In the genomic region with DNA sequence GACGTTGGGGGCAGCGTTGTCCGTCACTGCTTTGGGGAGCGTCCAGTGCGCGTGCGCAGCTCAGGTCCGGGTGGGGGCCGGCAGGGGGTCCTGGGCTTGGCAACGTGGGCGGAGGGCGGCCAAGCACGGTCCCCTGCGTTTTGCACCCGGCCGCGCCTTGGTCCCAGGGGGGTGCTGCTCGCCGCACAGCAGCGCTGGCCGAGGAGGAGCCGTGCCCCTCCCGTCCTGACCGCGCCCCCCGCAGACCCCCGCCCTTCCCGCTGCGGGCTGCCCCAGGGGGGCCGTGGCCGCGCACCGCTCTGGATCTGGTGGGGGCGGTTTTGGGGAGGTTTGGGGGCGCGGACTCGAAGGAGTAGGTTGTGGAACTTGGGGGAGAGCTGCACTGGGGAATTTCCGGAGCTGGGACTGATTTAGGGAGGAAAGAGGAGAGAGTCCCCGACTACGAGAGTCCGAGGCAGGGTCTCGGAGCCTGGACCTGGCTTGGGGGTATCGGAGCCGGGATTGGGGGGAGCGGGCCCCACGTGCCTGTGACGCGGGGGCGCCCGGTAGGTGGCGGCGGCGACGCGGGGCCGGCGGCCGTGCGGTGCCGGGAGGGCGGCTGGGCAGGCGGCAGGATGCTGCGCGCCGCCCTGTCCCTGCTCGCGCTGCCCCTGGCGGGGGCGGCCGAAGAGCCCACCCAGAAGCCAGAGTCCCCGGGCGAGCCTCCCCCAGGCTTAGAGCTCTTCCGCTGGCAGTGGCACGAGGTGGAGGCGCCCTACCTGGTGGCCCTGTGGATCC, we compare ENCODE assay signal across 8 cellular contexts. TPM values are rescaled to one million over a fixed set of nuclear protein-coding genes. Genes with fewer than 3 reads are reported as not detected.
DNase-seq lines count a peak whose midpoint lies in the region; ATAC-seq and TF ChIP-seq lines count a peak whose summit lies in the region.

A gene with protein sequence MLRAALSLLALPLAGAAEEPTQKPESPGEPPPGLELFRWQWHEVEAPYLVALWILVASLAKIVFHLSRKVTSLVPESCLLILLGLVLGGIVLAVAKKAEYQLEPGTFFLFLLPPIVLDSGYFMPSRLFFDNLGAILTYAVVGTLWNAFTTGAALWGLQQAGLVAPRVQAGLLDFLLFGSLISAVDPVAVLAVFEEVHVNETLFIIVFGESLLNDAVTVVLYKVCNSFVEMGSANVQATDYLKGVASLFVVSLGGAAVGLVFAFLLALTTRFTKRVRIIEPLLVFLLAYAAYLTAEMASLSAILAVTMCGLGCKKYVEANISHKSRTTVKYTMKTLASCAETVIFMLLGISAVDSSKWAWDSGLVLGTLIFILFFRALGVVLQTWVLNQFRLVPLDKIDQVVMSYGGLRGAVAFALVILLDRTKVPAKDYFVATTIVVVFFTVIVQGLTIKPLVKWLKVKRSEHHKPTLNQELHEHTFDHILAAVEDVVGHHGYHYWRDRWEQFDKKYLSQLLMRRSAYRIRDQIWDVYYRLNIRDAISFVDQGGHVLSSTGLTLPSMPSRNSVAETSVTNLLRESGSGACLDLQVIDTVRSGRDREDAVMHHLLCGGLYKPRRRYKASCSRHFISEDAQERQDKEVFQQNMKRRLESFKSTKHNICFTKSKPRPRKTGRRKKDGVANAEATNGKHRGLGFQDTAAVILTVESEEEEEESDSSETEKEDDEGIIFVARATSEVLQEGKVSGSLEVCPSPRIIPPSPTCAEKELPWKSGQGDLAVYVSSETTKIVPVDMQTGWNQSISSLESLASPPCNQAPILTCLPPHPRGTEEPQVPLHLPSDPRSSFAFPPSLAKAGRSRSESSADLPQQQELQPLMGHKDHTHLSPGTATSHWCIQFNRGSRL (plus strand): TSS at position 579 of the 777 bp plus-strand sequence. CDS start 36 bp downstream, at position 615.

- TF ChIP-seq CTCF in CD8-positive, alpha-beta T cell (IDR thresholded peaks at IDR 0.05) = no peak
- TF ChIP-seq CTCF in HEK293 (tag by site-specific recombination; IDR thresholded peaks at IDR 0.05) = peak; percentile 53
- peak in 2 of 5 experiments; percentile 35 to 51 for TF ChIP-seq CTCF in gastrocnemius medialis (IDR thresholded peaks at IDR 0.05 in 4 of 5, conservative IDR thresholded peaks at IDR 0.05 in 1 of 5)

- H3K4me3 Mint-ChIP-seq in CD8-positive, alpha-beta T cell = peak within 1 kb of the TSS; percentile 88
- peak within 1 kb of the TSS; percentile 85 for H3K4me3 Mint-ChIP-seq in activated T-helper 1 cell treated with anti-CD3 and anti-CD28 coated beads, Interleukin-12 subunit alpha, Interleukin-12 subunit beta, Interleukin-2, Interleukin-4 antibody, amounts not matched to agents 30 ng/mL and 10 ng/mL and 1 ng/mL, durations not matched to agents 14 hours and 24 hours and 36 hours

- no peaks in the 10 kb centered on the region for H3K36me3 Mint-ChIP-seq in CD8-positive, alpha-beta T cell
- H3K36me3 Mint-ChIP-seq in activated T-helper 1 cell treated with anti-CD3 and anti-CD28 coated beads, Interleukin-12 subunit alpha, Interleukin-12 subunit beta, Interleukin-2, Interleukin-4 antibody, amounts not matched to agents 30 ng/mL and 10 ng/mL and 1 ng/mL, durations not matched to agents 14 hours and 24 hours and 36 hours (ENCODE audit: low read depth) = no peaks in the 10 kb centered on the region

- no peaks in the 10 kb centered on the region for H3K27me3 ChIP-seq in CD8-positive, alpha-beta T cell (ENCODE audit: insufficient read depth, low read length)
- no peaks in the 10 kb centered on the region for H3K27me3 ChIP-seq in gastrocnemius medialis

- TF ChIP-seq POLR2A in gastrocnemius medialis (IDR thresholded peaks at IDR 0.05) = peak; percentile 60 to 79

- H3K36me3 ChIP-seq in CD8-positive, alpha-beta T cell (ENCODE audit: insufficient read depth, low read length) = no peaks in the 10 kb centered on the region
- H3K36me3 ChIP-seq in HEK293 (ENCODE audit: control insufficient read depth in 2 of 2, insufficient read depth in 1 of 2, low read length in 2 of 2) = peaks cover 0 to 8% of the 10 kb centered on the region in 2 experiments; a peak in 1 of 3 replicates
- no peaks in the 10 kb centered on the region for H3K36me3 ChIP-seq in gastrocnemius medialis

- H3K27ac ChIP-seq in CD8-positive, alpha-beta T cell (ENCODE audit: low read depth, low read length) = no peak within 1 kb of the TSS
- H3K27ac ChIP-seq in HEK293 (ENCODE audit: extremely low read depth, low read depth, low read length) = peak within 1 kb of the TSS; percentile 26; the same call in 1 of the 2 replicates
- H3K27ac ChIP-seq in gastrocnemius medialis = peak within 1 kb of the TSS; percentile 94 to 99 (median 98)

- intact Hi-C loops in CD8-positive, alpha-beta T cell (cut with DNase I, micrococcal nuclease) = loop anchor here in 1 of 2 experiments (5.0 to 10.0 kb wide), 3 partner anchors 296 to 596 kb away; a partner anchor contains a TSS
- intact Hi-C loops in activated T-helper 1 cell treated with anti-CD3 and anti-CD28 coated beads, Interleukin-12 subunit alpha, Interleukin-12 subunit beta, Interleukin-2, Interleukin-4 antibody, amounts not matched to agents 30 ng/mL and 10 ng/mL and 1 ng/mL, durations not matched to agents 14 hours and 24 hours and 36 hours (cut with micrococcal nuclease) = loop anchor here (1.0 to 10.0 kb wide), 5 partner anchors 221 to 1076 kb away; a partner anchor contains a TSS
- intact Hi-C loops in left cardiac atrium (cut with DNase I) = no loop called here
- intact Hi-C loops in gastrocnemius medialis (cut with DNase I; ENCODE audit: low total_unique reads) = loop anchor here (5.0 kb wide), 3 partner anchors 86 to 824 kb away; a partner anchor contains a TSS

- no peak for ATAC-seq in CD8-positive, alpha-beta T cell
- ATAC-seq in left cardiac atrium (peak; percentile 0 to 5), gastrocnemius medialis (no peak), GM21526 (IDR thresholded peaks at IDR 0.05; ENCODE audit: low FRiP score, unreplicated experiment) (no peak)

- peaks cover 47% of the 10 kb centered on the region for H3K4me1 ChIP-seq in CD8-positive, alpha-beta T cell (ENCODE audit: insufficient read depth, low read length)
- H3K4me1 ChIP-seq in HEK293 (ENCODE audit: control insufficient read depth, insufficient read depth, low read length) (peaks cover 9% of the 10 kb centered on the region; the same call in 1 of the 2 replicates), gastrocnemius medialis (peaks cover 44% of the 10 kb centered on the region in 2 donors)

- peaks cover 3% of the 10 kb centered on the region for H3K27me3 Mint-ChIP-seq in CD8-positive, alpha-beta T cell (ENCODE audit: low read depth)
- peaks cover 6% of the 10 kb centered on the region for H3K27me3 Mint-ChIP-seq in activated T-helper 1 cell treated with anti-CD3 and anti-CD28 coated beads, Interleukin-12 subunit alpha, Interleukin-12 subunit beta, Interleukin-2, Interleukin-4 antibody, amounts not matched to agents 30 ng/mL and 10 ng/mL and 1 ng/mL, durations not matched to agents 14 hours and 24 hours and 36 hours (ENCODE audit: insufficient read depth)

- in situ Hi-C loops in gastrocnemius medialis (cut with MboI; ENCODE audit: low sequenced_read_pairs in 4 of 4) = no loop called here

- POLR2A ChIA-PET in CD8-positive, alpha-beta T cell (lab: Charles Lee) = interaction anchor here (5.3 kb wide), 1 partner anchor 21 kb away, joined by 35 read pairs; a partner anchor contains a TSS
- POLR2A ChIA-PET in HEK293 (lab: Yijun Ruan, JAX) = interaction anchor here (0.8 to 7.4 kb wide), 6 partner anchors 12 to 233 kb away, joined by 3 to 109 read pairs (median 6); a partner anchor contains a TSS

- peak in 2 of 7 experiments; percentile 19 to 24 for DNase-seq in CD8-positive, alpha-beta T cell
- peak; percentile 40 for DNase-seq in activated T-helper 1 cell treated with anti-CD3 and anti-CD28 coated beads, Interleukin-12 subunit alpha, Interleukin-12 subunit beta, Interleukin-2, Interleukin-4 antibody, amounts not matched to agents 30 ng/mL and 10 ng/mL and 1 ng/mL, durations not matched to agents 14 hours and 24 hours and 36 hours (ENCODE audit: low spot score)
- DNase-seq in left cardiac atrium (peak; percentile 43), gastrocnemius medialis (peak in 1 of 2 donors; percentile 60), NK-92 (lab: John Stamatoyannopoulos, UW; ENCODE audit: unreplicated experiment) (no peak), DMS153 treated with DMSO at 0.1 percent for 48 hours (lab: John Stamatoyannopoulos, UW; ENCODE audit: unreplicated experiment) (no peak)

- no peaks in the 10 kb centered on the region for H3K9me3 ChIP-seq in CD8-positive, alpha-beta T cell (ENCODE audit: low read length)
- no peaks in the 10 kb centered on the region for H3K9me3 ChIP-seq in HEK293 (ENCODE audit: control insufficient read depth, insufficient read depth, low read depth, low read length)
- no peaks in the 10 kb centered on the region for H3K9me3 ChIP-seq in gastrocnemius medialis

- peak within 1 kb of the TSS; percentile 82 for H3K27ac Mint-ChIP-seq in CD8-positive, alpha-beta T cell
- H3K27ac Mint-ChIP-seq in activated T-helper 1 cell treated with anti-CD3 and anti-CD28 coated beads, Interleukin-12 subunit alpha, Interleukin-12 subunit beta, Interleukin-2, Interleukin-4 antibody, amounts not matched to agents 30 ng/mL and 10 ng/mL and 1 ng/mL, durations not matched to agents 14 hours and 24 hours and 36 hours = peak within 1 kb of the TSS; percentile 87

- no peaks in the 10 kb centered on the region for H3K9me3 Mint-ChIP-seq in CD8-positive, alpha-beta T cell
- no peaks in the 10 kb centered on the region for H3K9me3 Mint-ChIP-seq in activated T-helper 1 cell treated with anti-CD3 and anti-CD28 coated beads, Interleukin-12 subunit alpha, Interleukin-12 subunit beta, Interleukin-2, Interleukin-4 antibody, amounts not matched to agents 30 ng/mL and 10 ng/mL and 1 ng/mL, durations not matched to agents 14 hours and 24 hours and 36 hours

- H3K4me3 ChIP-seq in CD8-positive, alpha-beta T cell (ENCODE audit: low read depth, low read length) = peak within 1 kb of the TSS; percentile 92
- H3K4me3 ChIP-seq in HEK293 (ENCODE audit: low read depth, low read length) (peak within 1 kb of the TSS; percentile 36), gastrocnemius medialis (peak within 1 kb of the TSS; percentile 68 to 93 (median 88))

- CTCF ChIA-PET in CD8-positive, alpha-beta T cell (lab: Charles Lee) = interaction anchor here (0.7 to 1.3 kb wide), 2 partner anchors 17 to 79 kb away, joined by 3 read pairs; no protein-coding TSS in a partner anchor
- CTCF ChIA-PET in HEK293 (lab: Yijun Ruan, JAX) = interaction anchor here (0.7 to 2.3 kb wide), 5 partner anchors 11 to 168 kb away, joined by 3 to 7 read pairs (median 3); no protein-coding TSS in a partner anchor

- peaks cover 49% of the 10 kb centered on the region for H3K4me1 Mint-ChIP-seq in CD8-positive, alpha-beta T cell (ENCODE audit: low read depth)
- peaks cover 44% of the 10 kb centered on the region for H3K4me1 Mint-ChIP-seq in activated T-helper 1 cell treated with anti-CD3 and anti-CD28 coated beads, Interleukin-12 subunit alpha, Interleukin-12 subunit beta, Interleukin-2, Interleukin-4 antibody, amounts not matched to agents 30 ng/mL and 10 ng/mL and 1 ng/mL, durations not matched to agents 14 hours and 24 hours and 36 hours (ENCODE audit: low read depth)

RNA-seq across cellular contexts. Expression of the gene that starts here (rescaled TPM):
- 1 to 10 TPM; 2.0 to 2.1 TPM for total RNA-seq in CD8-positive, alpha-beta T cell
- total RNA-seq in activated T-helper 1 cell treated with anti-CD3 and anti-CD28 coated beads, Interleukin-12 subunit alpha, Interleukin-12 subunit beta, Interleukin-2, Interleukin-4 antibody, amounts not matched to agents 30 ng/mL and 10 ng/mL and 1 ng/mL, durations not matched to agents 14 hours and 24 hours and 36 hours = 5.1 TPM in 2 replicates
- total RNA-seq in left cardiac atrium (1 to 10 TPM; 1.3 to 1.5 TPM), gastrocnemius medialis (1 to 10 TPM in 3 of 4 donors, under 1 TPM in 1; 0.61 to 2.0 (median 1.2) TPM)

Comparison
In these comparisons a context has a peak if more than half of its experiments do, and no peak if none do; other contexts are left out.
1. ATAC-seq: peak in left cardiac atrium (2 of 2); none in CD8-positive, alpha-beta T cell (single experiment), gastrocnemius medialis (0 of 2) and GM21526 (single experiment).
2. DNase-seq: peak in activated T-helper 1 cell treated with anti-CD3 and anti-CD28 coated beads, Interleukin-12 subunit alpha, Interleukin-12 subunit beta, Interleukin-2, Interleukin-4 antibody, amounts not matched to agents 30 ng/mL and 10 ng/mL and 1 ng/mL, durations not matched to agents 14 hours and 24 hours and 36 hours (single experiment) and left cardiac atrium (single experiment); none in NK-92 (single experiment) and DMS153 treated with DMSO at 0.1 percent for 48 hours (single experiment).
3. H3K4me3 ChIP-seq: peak in every context shown above with its lines; median percentile 92 in CD8-positive, alpha-beta T cell; 88 in gastrocnemius medialis; 36 in HEK293.
4. intact Hi-C loops: an anchor here in activated T-helper 1 cell treated with anti-CD3 and anti-CD28 coated beads, Interleukin-12 subunit alpha, Interleukin-12 subunit beta, Interleukin-2, Interleukin-4 antibody, amounts not matched to agents 30 ng/mL and 10 ng/mL and 1 ng/mL, durations not matched to agents 14 hours and 24 hours and 36 hours (1.0 to 10.0 kb wide) and gastrocnemius medialis (5.0 kb wide); none called in left cardiac atrium.